Comparison of ENCODE assay signal across 8 cellular contexts in the genomic region with DNA sequence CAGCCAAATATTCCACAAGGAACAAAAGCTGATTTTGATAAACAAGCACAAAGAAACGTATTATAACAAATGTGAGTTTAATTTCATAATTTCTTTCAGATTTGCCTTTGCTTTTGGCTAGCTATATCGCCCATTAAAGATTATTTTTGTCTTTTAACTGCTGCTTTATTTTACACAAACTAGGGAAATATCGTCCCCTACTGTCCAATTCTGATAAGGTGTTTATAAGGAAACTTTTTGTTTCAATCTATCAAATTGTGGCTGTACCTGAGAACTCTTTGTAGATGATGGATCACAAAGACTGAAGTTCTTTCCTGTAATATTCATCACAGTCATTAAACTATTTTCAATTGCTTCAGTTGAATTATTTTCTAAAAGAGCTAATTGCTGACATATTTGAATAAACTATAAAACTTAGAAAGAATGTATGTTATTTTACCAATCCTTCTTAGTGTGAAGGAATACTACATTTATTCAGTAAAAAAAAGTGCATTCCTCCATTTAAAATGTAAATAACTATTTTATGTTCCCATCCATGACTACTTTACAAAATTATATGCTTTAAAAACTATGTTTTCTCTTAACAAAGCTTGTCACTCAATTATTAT.
DNase-seq lines count a peak whose midpoint lies in the region; ATAC-seq, FAIRE-seq and TF ChIP-seq lines count a peak whose summit lies in the region.

No MANE protein-coding gene starts in this region.

- no peaks in the 10 kb centered on the region for H3K27me3 ChIP-seq in GM06990 (replicated peaks; ENCODE audit: control insufficient read depth, insufficient read depth, low read length)
- no peaks in the 10 kb centered on the region for H3K27me3 ChIP-seq in astrocyte (ENCODE audit: insufficient read depth, low read length)
- no peaks in the 10 kb centered on the region for H3K27me3 ChIP-seq in mesendoderm (ENCODE audit: insufficient read depth, low read length, poor library complexity)
- H3K27me3 ChIP-seq in ovary: no peaks in the 10 kb centered on the region

- H3K27me3 Mint-ChIP-seq in astrocyte (ENCODE audit: low read depth, unreplicated experiment): no peaks in the 10 kb centered on the region
- no peaks in the 10 kb centered on the region for H3K27me3 Mint-ChIP-seq in mesothelial cell of epicardium (ENCODE audit: low read depth)

- no peak for TF ChIP-seq POLR2A in ovary (IDR thresholded peaks at IDR 0.05)

- H3K9ac ChIP-seq in astrocyte (ENCODE audit: low read length) (no peak overlapping the region), mesendoderm (ENCODE audit: low read length) (no peak overlapping the region)

- H4K8ac ChIP-seq in mesendoderm (ENCODE audit: low read depth, low read length): no peak overlapping the region

- WGBS in mesendoderm (ENCODE audit: extremely low coverage, insufficient coverage, low lambda C conversion rate): no CpG with 5 or more reads among the region's 3 CpGs
- WGBS in ovary, 3 donors: 5 to 13% (median 9%) methylated on average over 3 of the region's 3 CpGs

- no peak overlapping the region for H3K4me2 ChIP-seq in astrocyte (ENCODE audit: low read length)
- no peak overlapping the region for H3K4me2 ChIP-seq in mesendoderm (ENCODE audit: low read length)

- no peaks in the 10 kb centered on the region for H3K9me3 Mint-ChIP-seq in astrocyte (ENCODE audit: unreplicated experiment)
- peaks cover 3% of the 10 kb centered on the region for H3K9me3 Mint-ChIP-seq in mesothelial cell of epicardium

- H3K9me3 ChIP-seq in astrocyte (ENCODE audit: insufficient read depth, low read depth, low read length) (no peaks in the 10 kb centered on the region), ovary (no peaks in the 10 kb centered on the region)

- no peak for DNase-seq in GM06990 (ENCODE audit: extremely low read depth, insufficient read length)
- peak; percentile 73 for DNase-seq in NCI-H1417 treated with DMSO at 0.1 percent for 48 hours (lab: John Stamatoyannopoulos, UW)
- no peak for DNase-seq in astrocyte (ENCODE audit: low read depth)
- no peak for DNase-seq in mesothelial cell of epicardium (ENCODE audit: low spot score in 2 of 2, unreplicated experiment in 2 of 2)
- DNase-seq in activated naive CD4-positive, alpha-beta T cell (lab: John Stamatoyannopoulos, UW): no peak
- no peak for DNase-seq in mesendoderm
- DNase-seq in ovary: no peak

- H2BK120ac ChIP-seq in mesendoderm (ENCODE audit: low read depth, low read length): no peak overlapping the region

- H2BK15ac ChIP-seq in mesendoderm (replicated peaks; ENCODE audit: low read depth): no peak overlapping the region

- no peak overlapping the region for H3K23ac ChIP-seq in mesendoderm (ENCODE audit: low read length)

- no peak overlapping the region for H2AFZ ChIP-seq in astrocyte (ENCODE audit: low read depth, low read length)

- H3K36me3 ChIP-seq in GM06990 (ENCODE audit: control insufficient read depth, insufficient read depth, low read length): no peaks in the 10 kb centered on the region
- H3K36me3 ChIP-seq in astrocyte (ENCODE audit: insufficient read depth, low read length): no peaks in the 10 kb centered on the region
- H3K36me3 ChIP-seq in mesendoderm (ENCODE audit: control insufficient read depth, insufficient read depth, low read length): no peaks in the 10 kb centered on the region
- no peaks in the 10 kb centered on the region for H3K36me3 ChIP-seq in ovary

- FAIRE-seq in astrocyte (lab: Jason Lieb, UNC): no peak

- no peak overlapping the region for H3K27ac Mint-ChIP-seq in astrocyte (ENCODE audit: unreplicated experiment)
- no peak overlapping the region for H3K27ac Mint-ChIP-seq in mesothelial cell of epicardium

- H3K4me3 ChIP-seq in GM06990 (replicated peaks; ENCODE audit: low read depth, low read length): no peak overlapping the region
- H3K4me3 ChIP-seq in astrocyte (ENCODE audit: insufficient read depth, low read depth, low read length): no peak overlapping the region
- H3K4me3 ChIP-seq in mesendoderm (ENCODE audit: low read length): no peak overlapping the region
- no peak overlapping the region for H3K4me3 ChIP-seq in ovary

- H3K36me3 Mint-ChIP-seq in astrocyte (ENCODE audit: low read depth, unreplicated experiment): no peaks in the 10 kb centered on the region
- H3K36me3 Mint-ChIP-seq in mesothelial cell of epicardium: no peaks in the 10 kb centered on the region

- no peak overlapping the region for H3K56ac ChIP-seq in mesendoderm (ENCODE audit: low read length)

- H3K79me2 ChIP-seq in astrocyte (ENCODE audit: insufficient read depth, low read length) (no peaks in the 10 kb centered on the region), mesendoderm (ENCODE audit: control insufficient read depth, insufficient read depth, low read length) (no peaks in the 10 kb centered on the region)

- intact Hi-C loops in ovary (cut with DNase I): no loop called here

- ATAC-seq in HG02885 (IDR thresholded peaks at IDR 0.05; ENCODE audit: poor library complexity, unreplicated experiment): no peak

- no peak overlapping the region for H2BK5ac ChIP-seq in mesendoderm (ENCODE audit: low read length)

- H3K4me1 ChIP-seq in astrocyte (ENCODE audit: insufficient read depth, low read length) (no peaks in the 10 kb centered on the region), mesendoderm (ENCODE audit: control insufficient read depth, low read depth, low read length) (no peaks in the 10 kb centered on the region), ovary (ENCODE audit: insufficient read depth) (no peaks in the 10 kb centered on the region)

- no peak overlapping the region for H2AK5ac ChIP-seq in mesendoderm (ENCODE audit: low read length)

- H3K79me1 ChIP-seq in mesendoderm (ENCODE audit: low read length): no peaks in the 10 kb centered on the region

- no peak overlapping the region for H3K4me3 Mint-ChIP-seq in astrocyte (ENCODE audit: unreplicated experiment)
- H3K4me3 Mint-ChIP-seq in mesothelial cell of epicardium: no peak overlapping the region

- no peaks in the 10 kb centered on the region for H4K20me1 ChIP-seq in astrocyte (ENCODE audit: insufficient read depth, low read length)

- TF ChIP-seq EP300 in ovary (IDR thresholded peaks at IDR 0.05): no peak

- no peak overlapping the region for H3K4ac ChIP-seq in mesendoderm (ENCODE audit: low read depth, low read length)

- H3K4me1 Mint-ChIP-seq in astrocyte (ENCODE audit: low read depth, unreplicated experiment) (no peaks in the 10 kb centered on the region), mesothelial cell of epicardium (peaks cover 31% of the 10 kb centered on the region)

- H3K18ac ChIP-seq in mesendoderm (ENCODE audit: low read length): no peak overlapping the region

- no peak overlapping the region for H4K5ac ChIP-seq in mesendoderm (ENCODE audit: low read length)

- TF ChIP-seq CTCF in GM06990 (IDR thresholded peaks at IDR 0.05; ENCODE audit: insufficient read depth, low read length, poor library complexity, severe bottlenecking) (peak; percentile 54), astrocyte (IDR thresholded peaks at IDR 0.05; ENCODE audit: insufficient read depth, low read depth, low read length) (peak; percentile 53), mesothelial cell of epicardium (IDR thresholded peaks at IDR 0.05; ENCODE audit: unreplicated experiment) (peak; percentile 87), ovary (IDR thresholded peaks at IDR 0.05) (no peak)

- H3K27ac ChIP-seq in astrocyte (ENCODE audit: low read depth, low read length) (no peak overlapping the region), mesendoderm (ENCODE audit: low read depth, low read length) (no peak overlapping the region), ovary (no peak overlapping the region)

Comparison
In these comparisons a context has a peak if more than half of its experiments do, and no peak if none do; other contexts are left out.
1. CTCF ChIP-seq: peak in GM06990 (single experiment), astrocyte (single experiment) and mesothelial cell of epicardium (single experiment); none in ovary (0 of 3).